In genomic region chr11:64855596-64856304, GRCh38 we compare ENCODE assay signal across 1 cellular context.
TF ChIP-seq lines count a peak whose summit lies in the region.

No MANE protein-coding gene starts in this region.

TF ChIP-seq in endothelial cell of umbilical vein, 7 proteins besides CTCF, POLR2A, EP300 and RAD21 (continued from another document):
- TF ChIP-seq POLR2AphosphoS5 (IDR thresholded peaks at IDR 0.05; ENCODE audit: insufficient read depth, low read depth, low read length): no peak
- no peak for TF ChIP-seq FOS (IDR thresholded peaks at IDR 0.05; ENCODE audit: borderline replicate concordance, insufficient read depth, low read length)
- no peak for TF ChIP-seq MAX (IDR thresholded peaks at IDR 0.05; ENCODE audit: insufficient read depth, insufficient read length)
- no peak for TF ChIP-seq JUN (IDR thresholded peaks at IDR 0.05; ENCODE audit: borderline replicate concordance, insufficient read depth, insufficient read length, low read depth)
- no peak for TF ChIP-seq MYC (IDR thresholded peaks at IDR 0.05; ENCODE audit: low read depth, low read length)
- no peak for TF ChIP-seq EZH2 (IDR thresholded peaks at IDR 0.05; ENCODE audit: borderline replicate concordance, low read depth, low read length, severe bottlenecking)
TF ChIP-seq in endothelial cell of umbilical vein: peak in this region for 0.
